In the genomic region with DNA sequence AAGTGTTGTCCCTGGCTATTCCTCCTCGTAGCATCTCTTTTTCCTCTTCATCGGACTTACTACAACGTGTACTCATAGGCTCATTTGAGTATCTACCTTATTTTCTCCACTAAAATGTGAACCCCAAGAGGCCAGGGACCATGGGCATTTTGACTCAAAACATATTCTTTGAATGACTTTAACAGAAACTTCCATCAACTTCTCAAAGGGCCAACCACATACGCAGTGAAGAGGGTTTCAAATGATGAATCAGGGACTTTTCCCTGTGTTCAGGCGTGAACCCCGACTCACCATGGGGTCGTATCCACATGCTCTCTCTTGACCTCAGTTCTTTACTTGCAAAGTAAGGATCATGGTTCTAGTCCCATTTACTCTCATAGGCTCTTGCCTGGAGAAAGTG, we compare ENCODE assay signal across 13 cellular contexts. TPM values are rescaled to one million over a fixed set of nuclear protein-coding genes. Genes with fewer than 3 reads are reported as not detected.
DNase-seq lines count a peak whose midpoint lies in the region; ATAC-seq and FAIRE-seq lines count a peak whose summit lies in the region.
"Had no signal": no experiment of that assay in that cellular context is flagged by ENCODE, and none has a peak within 500 bp of the region (broad histone marks: within the 10 kb centered on the region; RNA-seq: fewer than 3 reads in every experiment).

No MANE protein-coding gene starts in this region.

- POLR2A ChIA-PET in activated CD4-positive, alpha-beta T cell treated with anti-CD3 and anti-CD28 coated beads, Interleukin-2, amount 10 ng/mL, durations not matched to agents 7 days and 5 days (lab: Charles Lee): no interaction called here

- peaks cover 29% of the 10 kb centered on the region for H3K4me1 Mint-ChIP-seq in activated CD4-positive, alpha-beta T cell treated with anti-CD3 and anti-CD28 coated beads, Interleukin-2, amount 10 ng/mL, durations not matched to agents 7 days and 5 days
- H3K4me1 Mint-ChIP-seq in immature natural killer cell: peaks cover 26 to 30% of the 10 kb centered on the region in 2 donors

- FAIRE-seq in GM19239 (lab: Jason Lieb, UNC): peak; percentile 55

- no peaks in the 10 kb centered on the region for H3K27me3 Mint-ChIP-seq in activated CD4-positive, alpha-beta T cell treated with anti-CD3 and anti-CD28 coated beads, Interleukin-2, amount 10 ng/mL, durations not matched to agents 7 days and 5 days
- H3K27me3 Mint-ChIP-seq in immature natural killer cell (ENCODE audit: low read depth in 3 of 3): peaks cover 4 to 18% (median 13%) of the 10 kb centered on the region in 3 donors

- CTCF ChIA-PET in activated CD4-positive, alpha-beta T cell treated with anti-CD3 and anti-CD28 coated beads, Interleukin-2, amount 10 ng/mL, durations not matched to agents 7 days and 5 days (lab: Charles Lee): interaction anchor here (0.6 kb wide), 1 partner anchor 15 kb away, joined by 4 read pairs; no protein-coding TSS in a partner anchor

- H3K36me3 Mint-ChIP-seq in activated CD4-positive, alpha-beta T cell treated with anti-CD3 and anti-CD28 coated beads, Interleukin-2, amount 10 ng/mL, durations not matched to agents 7 days and 5 days (ENCODE audit: low read depth): no peaks in the 10 kb centered on the region
- no peaks in the 10 kb centered on the region for H3K36me3 Mint-ChIP-seq in immature natural killer cell

- peak overlapping the region; percentile 1 for H3K27ac Mint-ChIP-seq in activated CD4-positive, alpha-beta T cell treated with anti-CD3 and anti-CD28 coated beads, Interleukin-2, amount 10 ng/mL, durations not matched to agents 7 days and 5 days
- H3K27ac Mint-ChIP-seq in immature natural killer cell: peak overlapping the region in 1 of 6 donors; percentile 62

- ATAC-seq in HG02973 (IDR thresholded peaks at IDR 0.05; ENCODE audit: unreplicated experiment): peak; percentile 61
- ATAC-seq in GM21528 (IDR thresholded peaks at IDR 0.05; ENCODE audit: low FRiP score, unreplicated experiment): no peak

- no peaks in the 10 kb centered on the region for H3K9me3 Mint-ChIP-seq in activated CD4-positive, alpha-beta T cell treated with anti-CD3 and anti-CD28 coated beads, Interleukin-2, amount 10 ng/mL, durations not matched to agents 7 days and 5 days
- H3K9me3 Mint-ChIP-seq in immature natural killer cell: no peaks in the 10 kb centered on the region

- no peak for DNase-seq in activated CD4-positive, alpha-beta T cell treated with anti-CD3 and anti-CD28 coated beads, Interleukin-2, amount 10 ng/mL, durations not matched to agents 7 days and 5 days
- DNase-seq in activated CD4-positive, alpha-beta T cell treated with anti-CD3 and anti-CD28 coated beads, Interleukin-2, amount 50 U/mL, for 1 hour: no peak
- DNase-seq in GM19239 (ENCODE audit: insufficient read length, low spot score): no peak
- DNase-seq in immature natural killer cell: no peak
- no peak for DNase-seq in NCI-H1436 treated with DMSO at 0.1 percent for 48 hours (lab: John Stamatoyannopoulos, UW)
- DNase-seq in activated gamma-delta T cell treated with Interleukin-2 at 50 U/mL for 16 hours: no peak
- DNase-seq: brain microvascular endothelial cell; NCI-H2081; occipital lobe; stimulated activated naive CD4-positive, alpha-beta T cell treated with Interleukin-2 at 50 U/mL for 16 hours; SW 1271 had no signal

- H3K4me3 Mint-ChIP-seq in activated CD4-positive, alpha-beta T cell treated with anti-CD3 and anti-CD28 coated beads, Interleukin-2, amount 10 ng/mL, durations not matched to agents 7 days and 5 days: no peak overlapping the region
- peak overlapping the region; percentile 10 to 84 (median 53) for H3K4me3 Mint-ChIP-seq in immature natural killer cell

RNA-seq across cellular contexts. Expression of gene GPR137B, which starts 20.2 kb away (rescaled TPM):
- 1 to 10 TPM; 5.0 to 5.8 TPM for total RNA-seq in activated CD4-positive, alpha-beta T cell treated with anti-CD3 and anti-CD28 coated beads, Interleukin-2, amount 10 ng/mL, durations not matched to agents 7 days and 5 days
- 10 to 100 TPM in 1 of 3 donors, 1 to 10 TPM in 2; 3.6 to 10.8 (median 9.1) TPM for polyA plus RNA-seq in immature natural killer cell

RNA-seq across cellular contexts. Expression of gene NID1, which starts 57.3 kb away (rescaled TPM):
- total RNA-seq in activated CD4-positive, alpha-beta T cell treated with anti-CD3 and anti-CD28 coated beads, Interleukin-2, amount 10 ng/mL, durations not matched to agents 7 days and 5 days: under 1 TPM in 1 of 2 experiments, not detected in 1; 0.08 TPM
- not detected for polyA plus RNA-seq in immature natural killer cell
